25 cellular contexts compared by ENCODE assay signal in the genomic region with DNA sequence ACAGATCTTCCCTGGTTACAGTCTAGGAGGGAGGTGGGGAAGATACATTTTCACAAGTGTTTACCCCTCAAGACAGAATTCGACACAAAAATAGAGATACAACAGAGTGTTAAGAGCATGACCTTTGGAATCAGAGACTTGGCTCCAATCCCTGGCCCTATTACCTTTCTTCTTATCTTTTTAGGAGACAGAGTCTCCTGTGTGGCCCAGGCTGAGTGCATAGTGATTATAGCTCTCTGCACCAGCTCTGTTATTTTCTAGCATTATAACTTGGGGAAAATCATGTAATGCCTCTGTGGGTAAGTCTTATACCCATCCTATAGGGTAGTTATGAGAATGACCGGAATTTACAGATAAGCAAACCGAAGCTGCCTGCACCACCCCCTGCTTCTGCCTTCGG. TPM values are rescaled to one million over a fixed set of nuclear protein-coding genes. Genes with fewer than 3 reads are reported as not detected.
A peak's percentile ranks its signal among the peaks of the same experiment; 100 is the strongest.
DNase-seq lines count a peak whose midpoint lies in the region; ATAC-seq and TF ChIP-seq lines count a peak whose summit lies in the region.
"Had no signal": no experiment of that assay in that cellular context is flagged by ENCODE, and none has a peak within 500 bp of the region (broad histone marks: within the 10 kb centered on the region; RNA-seq: fewer than 3 reads in every experiment).

No MANE protein-coding gene starts in this region.

- H3K27ac ChIP-seq in CD4-positive, alpha-beta T cell (ENCODE audit: low read depth, low read length), result no peak overlapping the region
- no peak overlapping the region for H3K27ac ChIP-seq in mesendoderm (ENCODE audit: low read depth, low read length)
- H3K27ac ChIP-seq: C4-2B, RWPE1 had no signal

- H3K9me3 Mint-ChIP-seq in activated T-cell treated with anti-CD3 and anti-CD28 coated beads, Interleukin-2, amount 50 U/mL, for 24 hours, result no peaks in the 10 kb centered on the region
- no peaks in the 10 kb centered on the region for H3K9me3 Mint-ChIP-seq in CD4-positive, alpha-beta T cell
- H3K9me3 Mint-ChIP-seq in chondrocyte (ENCODE audit: low read depth), result no peaks in the 10 kb centered on the region

- no peaks in the 10 kb centered on the region for H3K36me3 ChIP-seq in mucosa of descending colon (ENCODE audit: low read depth)
- H3K36me3 ChIP-seq in mesendoderm (ENCODE audit: control insufficient read depth, insufficient read depth, low read length), result no peaks in the 10 kb centered on the region

- no peak overlapping the region for H3K56ac ChIP-seq in mesendoderm (ENCODE audit: low read length)

- no peaks in the 10 kb centered on the region for H3K79me2 ChIP-seq in mesendoderm (ENCODE audit: control insufficient read depth, insufficient read depth, low read length)

- peaks cover 68% of the 10 kb centered on the region for H3K4me1 Mint-ChIP-seq in activated T-cell treated with anti-CD3 and anti-CD28 coated beads, Interleukin-2, amount 50 U/mL, for 24 hours (ENCODE audit: low read depth)
- peaks cover 82% of the 10 kb centered on the region for H3K4me1 Mint-ChIP-seq in CD4-positive, alpha-beta T cell (ENCODE audit: low read depth)
- peaks cover 31% of the 10 kb centered on the region for H3K4me1 Mint-ChIP-seq in T-helper 17 cell
- H3K4me1 Mint-ChIP-seq in chondrocyte (ENCODE audit: low read depth), result no peaks in the 10 kb centered on the region

- no peak overlapping the region for H3K9ac ChIP-seq in mesendoderm (ENCODE audit: low read length)

- no peak overlapping the region for H3K23ac ChIP-seq in mesendoderm (ENCODE audit: low read length)

- no peaks in the 10 kb centered on the region for H3K27me3 ChIP-seq in CD4-positive, alpha-beta T cell (ENCODE audit: control insufficient read depth, insufficient read depth, low read length)
- no peaks in the 10 kb centered on the region for H3K27me3 ChIP-seq in mesendoderm (ENCODE audit: insufficient read depth, low read length, poor library complexity)

- H3K79me1 ChIP-seq in mesendoderm (ENCODE audit: low read length), result no peaks in the 10 kb centered on the region

- no peak overlapping the region for H3K4me2 ChIP-seq in mesendoderm (ENCODE audit: low read length)

- H4K5ac ChIP-seq in mesendoderm (ENCODE audit: low read length), result no peak overlapping the region

- H3K4me1 ChIP-seq in mucosa of descending colon (ENCODE audit: low read depth) (peaks cover 17% of the 10 kb centered on the region), mesendoderm (ENCODE audit: control insufficient read depth, low read depth, low read length) (no peaks in the 10 kb centered on the region)

- TF ChIP-seq CTCF in CD4-positive, alpha-beta T cell (IDR thresholded peaks at IDR 0.05), result no peak
- TF ChIP-seq CTCF in mucosa of descending colon (IDR thresholded peaks at IDR 0.05), result no peak
- TF ChIP-seq CTCF in chondrocyte (IDR thresholded peaks at IDR 0.05), result no peak

- no CpG with 5 or more reads among the region's 4 CpGs for WGBS in mesendoderm (ENCODE audit: extremely low coverage, insufficient coverage, low lambda C conversion rate)

- ATAC-seq in CD4-positive, alpha-beta T cell (ENCODE audit: poor library complexity), result no peak
- ATAC-seq in T-helper 17 cell (no peak), mucosa of descending colon (peak; percentile 86)
- ATAC-seq: GM12878, K562 had no signal

- peak overlapping the region; percentile 69 for H3K27ac Mint-ChIP-seq in activated T-cell treated with anti-CD3 and anti-CD28 coated beads, Interleukin-2, amount 50 U/mL, for 24 hours
- peak overlapping the region; percentile 51 for H3K27ac Mint-ChIP-seq in CD4-positive, alpha-beta T cell
- H3K27ac Mint-ChIP-seq in T-helper 17 cell (no peak overlapping the region), chondrocyte (ENCODE audit: unreplicated experiment) (no peak overlapping the region)

- POLR2A ChIA-PET in CD4-positive, alpha-beta T cell (lab: Charles Lee), result interaction anchor here (1.5 kb wide), 1 partner anchor 10 kb away, joined by 8 read pairs; a partner anchor contains a TSS

- no peak overlapping the region for H4K8ac ChIP-seq in mesendoderm (ENCODE audit: low read depth, low read length)

- intact Hi-C loops in CD4-positive, alpha-beta T cell (cut with DNase I, micrococcal nuclease), result no loop called here
- intact Hi-C loops in mucosa of descending colon (cut with DNase I, micrococcal nuclease), result no loop called here

- no peak overlapping the region for H2BK15ac ChIP-seq in mesendoderm (replicated peaks; ENCODE audit: low read depth)

- H3K9me3 ChIP-seq in CD4-positive, alpha-beta T cell (ENCODE audit: control insufficient read depth, low read length), result no peaks in the 10 kb centered on the region
- no peaks in the 10 kb centered on the region for H3K9me3 ChIP-seq in T-helper 17 cell (ENCODE audit: control insufficient read depth, low read length, poor library complexity, severe bottlenecking)
- no peaks in the 10 kb centered on the region for H3K9me3 ChIP-seq in mucosa of descending colon

- H2BK5ac ChIP-seq in mesendoderm (ENCODE audit: low read length), result no peak overlapping the region

- CTCF ChIA-PET in CD4-positive, alpha-beta T cell (lab: Charles Lee), result interaction anchor here (1.5 to 3.1 kb wide), 2 partner anchors 11 to 162 kb away, joined by 3 to 18 read pairs; a partner anchor contains a TSS

- H3K4me3 ChIP-seq in mucosa of descending colon (no peak overlapping the region), mesendoderm (ENCODE audit: low read length) (no peak overlapping the region)
- H3K4me3 ChIP-seq: GM12878, K562 had no signal

- H3K4me3 Mint-ChIP-seq in activated T-cell treated with anti-CD3 and anti-CD28 coated beads, Interleukin-2, amount 50 U/mL, for 24 hours, result no peak overlapping the region
- no peak overlapping the region for H3K4me3 Mint-ChIP-seq in CD4-positive, alpha-beta T cell
- H3K4me3 Mint-ChIP-seq in T-helper 17 cell (peak overlapping the region; percentile 25), chondrocyte (ENCODE audit: unreplicated experiment) (no peak overlapping the region)

- H3K36me3 Mint-ChIP-seq in activated T-cell treated with anti-CD3 and anti-CD28 coated beads, Interleukin-2, amount 50 U/mL, for 24 hours (ENCODE audit: low read depth), result peaks cover 86% of the 10 kb centered on the region
- peaks cover 90% of the 10 kb centered on the region for H3K36me3 Mint-ChIP-seq in CD4-positive, alpha-beta T cell (ENCODE audit: low read depth)
- H3K36me3 Mint-ChIP-seq in T-helper 17 cell (ENCODE audit: low read depth) (peaks cover 14% of the 10 kb centered on the region), chondrocyte (ENCODE audit: low read depth) (peaks cover 17% of the 10 kb centered on the region)

- H3K27me3 Mint-ChIP-seq in activated T-cell treated with anti-CD3 and anti-CD28 coated beads, Interleukin-2, amount 50 U/mL, for 24 hours, result no peaks in the 10 kb centered on the region
- no peaks in the 10 kb centered on the region for H3K27me3 Mint-ChIP-seq in CD4-positive, alpha-beta T cell
- H3K27me3 Mint-ChIP-seq in T-helper 17 cell, result no peaks in the 10 kb centered on the region
- H3K27me3 Mint-ChIP-seq in chondrocyte (ENCODE audit: low read depth), result no peaks in the 10 kb centered on the region

- H3K18ac ChIP-seq in mesendoderm (ENCODE audit: low read length), result no peak overlapping the region

- no peak overlapping the region for H2AK5ac ChIP-seq in mesendoderm (ENCODE audit: low read length)

- H3K4ac ChIP-seq in mesendoderm (ENCODE audit: low read depth, low read length), result no peak overlapping the region

- no peak overlapping the region for H2BK120ac ChIP-seq in mesendoderm (ENCODE audit: low read depth, low read length)

- no peak for DNase-seq in activated T-cell treated with anti-CD3 and anti-CD28 coated beads, Interleukin-2, amount 50 U/mL, for 24 hours
- no peak for DNase-seq in activated T-cell treated with anti-CD3 and anti-CD28 coated beads, Interleukin-2, amount 50 U/mL, for 1 hour
- no peak for DNase-seq in CD4-positive, alpha-beta T cell
- DNase-seq in T-helper 17 cell (no peak), mucosa of descending colon (peak in 1 of 3 donors; percentile 77), mesendoderm (no peak), dedifferentiated amniotic fluid mesenchymal stem cell (ENCODE audit: extremely low spot score) (no peak), chondrocyte (ENCODE audit: low spot score) (no peak)
- DNase-seq: AML-193; COR-L47; DMS79 treated with DMSO at 0.1 percent for 48 hours; H7; MM.1S; NCI-H1048; NCI-H1436; NCI-H187 treated with DMSO at 0.1 percent for 48 hours; NCI-H226; NCI-H510A treated with DMSO at 0.1 percent for 48 hours; NCI-H774; NK-92 treated with Interleukin-12 subunit alpha and Interleukin-12 subunit beta, amount 100 ng/mL, for 24 hours; SIG-M5 had no signal

RNA-seq across cellular contexts. Expression of a gene that starts 9.8 kb away (rescaled TPM):
- 10 to 100 TPM; 26.3 to 29.8 TPM for total RNA-seq in CD4-positive, alpha-beta T cell
- total RNA-seq in T-helper 17 cell, result 10 to 100 TPM; 32.9 to 41.7 TPM
- 10 to 100 TPM; 38.3 to 52.5 (median 40.7) TPM for total RNA-seq in mucosa of descending colon
- 3.5 TPM for polyA plus RNA-seq in mesendoderm (2013, experiment 1 of 2)
- 3.6 TPM for polyA plus RNA-seq in mesendoderm (2013, experiment 2 of 2)
- 27.1 to 35.3 TPM (median 29.3 TPM) in 3 replicates for total RNA-seq in chondrocyte

RNA-seq across cellular contexts. Expression of a gene that starts 11.9 kb away (rescaled TPM):
- 1 to 10 TPM; 1.8 to 2.4 TPM for total RNA-seq in CD4-positive, alpha-beta T cell
- 1 to 10 TPM; 2.5 to 3.6 TPM for total RNA-seq in T-helper 17 cell
- 10 to 100 TPM; 15.9 to 25.4 (median 17.9) TPM for total RNA-seq in mucosa of descending colon
- 7.7 TPM for polyA plus RNA-seq in mesendoderm (2013, experiment 1 of 2)
- 8.9 TPM for polyA plus RNA-seq in mesendoderm (2013, experiment 2 of 2)
- total RNA-seq in chondrocyte, result 5.0 to 6.8 TPM (median 5.8 TPM) in 3 replicates

Comparison
In these comparisons a context has a peak if more than half of its experiments do, and no peak if none do; other contexts are left out.
1. H3K27ac Mint-ChIP-seq: peak in activated T-cell treated with anti-CD3 and anti-CD28 coated beads, Interleukin-2, amount 50 U/mL, for 24 hours (single experiment) and CD4-positive, alpha-beta T cell (single experiment); none in T-helper 17 cell (single experiment) and chondrocyte (single experiment).